ENCODE assay signal across 8 cellular contexts in genomic region chr2:61144697-61145268, GRCh38. TPM values are rescaled to one million over a fixed set of nuclear protein-coding genes. Genes with fewer than 3 reads are reported as not detected.
DNase-seq lines count a peak whose midpoint lies in the region; ATAC-seq lines count a peak whose summit lies in the region.

No MANE protein-coding gene starts in this region.

- no peaks in the 10 kb centered on the region for H3K9me3 Mint-ChIP-seq in activated naive CD4-positive, alpha-beta T cell treated with anti-CD3 and anti-CD28 coated beads, Interleukin-2, amount 50 U/mL, for 72 hours

- peak; percentile 99 for DNase-seq in COLO829 (ENCODE audit: low spot score)
- DNase-seq in SK-MEL-5 (ENCODE audit: low read depth, low spot score): peak; percentile 99
- DNase-seq in activated naive CD4-positive, alpha-beta T cell treated with anti-CD3 and anti-CD28 coated beads, Interleukin-2, amount 50 U/mL, for 72 hours (ENCODE audit: low spot score in 2 of 2): peak; percentile 92 to 97
- peak; percentile 93 for DNase-seq in glomerular endothelial cell (ENCODE audit: extremely low read depth, low read depth, low spot score)
- DNase-seq in non-pigmented ciliary epithelial cell (ENCODE audit: low read depth): peak; percentile 91
- DNase-seq in substantia nigra (lab: John Stamatoyannopoulos, UW): peak; percentile 29 to 95 (median 86)

- in situ Hi-C loops in SK-MEL-5 (cut with HindIII; ENCODE audit: low pct_unique_long_range_greater_than_20kb, low sequenced_read_pairs): no loop called here

- H3K36me3 ChIP-seq in HUES6 (ENCODE audit: control insufficient read depth, insufficient read depth, low read length): peaks cover 8% of the 10 kb centered on the region

- H3K4me3 ChIP-seq in HUES6 (ENCODE audit: low read depth, low read length): peak overlapping the region; percentile 64

- no peaks in the 10 kb centered on the region for H3K27me3 ChIP-seq in HUES6 (ENCODE audit: control insufficient read depth, insufficient read depth, low read length)

- no peaks in the 10 kb centered on the region for H3K4me1 ChIP-seq in HUES6 (ENCODE audit: control insufficient read depth, insufficient read depth, low read length)

- peak overlapping the region; percentile 92 to 98 for H3K27ac Mint-ChIP-seq in activated naive CD4-positive, alpha-beta T cell treated with anti-CD3 and anti-CD28 coated beads, Interleukin-2, amount 50 U/mL, for 72 hours

- H3K9ac ChIP-seq in HUES6 (ENCODE audit: low read length): peak overlapping the region; percentile 62

- no peaks in the 10 kb centered on the region for H3K9me3 ChIP-seq in HUES6 (ENCODE audit: control insufficient read depth, insufficient read depth, low read depth, low read length)

- H3K36me3 Mint-ChIP-seq in activated naive CD4-positive, alpha-beta T cell treated with anti-CD3 and anti-CD28 coated beads, Interleukin-2, amount 50 U/mL, for 72 hours: peaks cover 11 to 13% of the 10 kb centered on the region in 2 donors

- peak; percentile 89 for ATAC-seq in GM21390 (IDR thresholded peaks at IDR 0.05; ENCODE audit: unreplicated experiment)
- peak; percentile 95 to 97 for ATAC-seq in activated naive CD4-positive, alpha-beta T cell treated with anti-CD3 and anti-CD28 coated beads, Interleukin-2, amount 50 U/mL, for 72 hours

- H3K27ac ChIP-seq in HUES6 (ENCODE audit: low read depth, low read length): no peak overlapping the region
- H3K27ac ChIP-seq in substantia nigra (ENCODE audit: low read depth, low read length, poor library complexity, severe bottlenecking): peak overlapping the region; percentile 85

RNA-seq across cellular contexts. Expression of gene C2orf74, which starts 17.2 kb away (rescaled TPM):
- 25.2 and 29.0 TPM in 2 replicates for total RNA-seq in SK-MEL-5 (2014; rRNA removed; shearing (Covaris generic))
- 18.8 and 23.6 TPM in 2 replicates for polyA plus RNA-seq in SK-MEL-5 (2015; cell fraction: cytosol; rRNA removed)
- polyA plus RNA-seq in SK-MEL-5 (2015; cell fraction: nucleus; rRNA removed): 4.8 and 9.4 TPM in 2 replicates
- total RNA-seq in activated naive CD4-positive, alpha-beta T cell treated with anti-CD3 and anti-CD28 coated beads, Interleukin-2, amount 50 U/mL, for 72 hours: 10 to 100 TPM in 1 of 2 donors, 1 to 10 TPM in 1; 9.7 to 14.4 TPM
- 8.3 and 15.3 TPM in 2 replicates for total RNA-seq in glomerular endothelial cell
